ENCODE assay signal across 24 cellular contexts in the genomic region with DNA sequence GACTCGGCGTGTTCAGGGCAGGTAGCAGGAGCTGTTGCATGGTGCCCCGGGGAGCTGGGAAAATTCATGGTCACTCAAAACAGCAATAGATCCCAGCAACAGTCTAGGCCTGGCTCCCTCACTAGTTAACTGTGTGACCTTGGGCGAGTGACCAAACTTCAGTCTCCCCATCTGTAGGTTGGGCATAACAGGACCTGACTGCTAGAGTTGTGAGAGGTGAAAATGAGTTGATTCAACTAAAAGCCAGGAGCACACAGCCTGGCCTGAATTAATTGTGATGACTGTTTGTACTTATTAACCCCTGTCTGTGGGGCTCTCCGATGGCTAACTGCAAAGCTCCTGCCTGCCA.
A peak's percentile ranks its signal among the peaks of the same experiment; 100 is the strongest.
DNase-seq lines count a peak whose midpoint lies in the region; FAIRE-seq and TF ChIP-seq lines count a peak whose summit lies in the region.
"Had no signal": no experiment of that assay in that cellular context is flagged by ENCODE, and none has a peak within 500 bp of the region (broad histone marks: within the 10 kb centered on the region; RNA-seq: fewer than 3 reads in every experiment).

No MANE protein-coding gene starts in this region.

- H3K27ac ChIP-seq in Peyer's patch: peak overlapping the region in 3 of 4 donors; percentile 49 to 86 (median 67)
- H3K27ac ChIP-seq in mesenchymal stem cell (ENCODE audit: low read length, poor library complexity, severe bottlenecking): no peak overlapping the region
- peak overlapping the region; percentile 73 to 81 for H3K27ac ChIP-seq in small intestine (ENCODE audit: low read depth in 1 of 2, low read length in 1 of 2)
- H3K27ac ChIP-seq: 22Rv1, KMS-11, SK-N-MC had no signal

- 88% methylated on average over 5 of the region's 5 CpGs for WGBS in mesenchymal stem cell
- WGBS in small intestine, 3 donors: 23 to 69% (median 33%) methylated on average over 5 of the region's 5 CpGs

- TF ChIP-seq CTCF in Peyer's patch (IDR thresholded peaks at IDR 0.05): no peak

- no peak overlapping the region for H2BK12ac ChIP-seq in mesenchymal stem cell (ENCODE audit: low read length in 2 of 2)

- no peak for FAIRE-seq in small intestine (lab: Jason Lieb, UNC)

- peaks cover 46% of the 10 kb centered on the region for H3K79me1 ChIP-seq in mesenchymal stem cell (replicated peaks; ENCODE audit: low read length, poor library complexity, severe bottlenecking)

- no peak overlapping the region for H3K4me3 ChIP-seq in Peyer's patch
- no peak overlapping the region for H3K4me3 ChIP-seq in mesenchymal stem cell (ENCODE audit: insufficient read depth in 1 of 2, low read depth in 1 of 2, low read length in 2 of 2)
- H3K4me3 ChIP-seq in small intestine (ENCODE audit: low read depth in 1 of 2, low read length in 2 of 2): no peak overlapping the region
- H3K4me3 ChIP-seq: HAP-1, PC-9, SK-N-MC had no signal

- no peak overlapping the region for H2BK5ac ChIP-seq in mesenchymal stem cell (ENCODE audit: low read depth, low read length, poor library complexity, severe bottlenecking)

- no peak overlapping the region for H3K4me2 ChIP-seq in mesenchymal stem cell (ENCODE audit: low read length, poor library complexity, severe bottlenecking)
- H3K4me2 ChIP-seq: KMS-11, PC-9 had no signal

- no peak overlapping the region for H4K8ac ChIP-seq in mesenchymal stem cell (ENCODE audit: low read length)

- H3K36me3 ChIP-seq in Peyer's patch: no peaks in the 10 kb centered on the region
- peaks cover 0 to 30% of the 10 kb centered on the region in 2 experiments for H3K36me3 ChIP-seq in mesenchymal stem cell (ENCODE audit: control insufficient read depth in 1 of 2, insufficient read depth in 2 of 2, low read depth in 1 of 2, low read length in 2 of 2)
- no peaks in the 10 kb centered on the region for H3K36me3 ChIP-seq in small intestine (ENCODE audit: control insufficient read depth in 2 of 2, insufficient read depth in 2 of 2, low read length in 2 of 2)
- H3K36me3 ChIP-seq: BE2C, HAP-1 had no signal

- no peak overlapping the region for H2BK15ac ChIP-seq in mesenchymal stem cell (ENCODE audit: low read depth, poor library complexity, severe bottlenecking)

- H3K4me1 ChIP-seq in Peyer's patch (peaks cover 0 to 67% (median 1%) of the 10 kb centered on the region in 4 donors), mesenchymal stem cell (ENCODE audit: control insufficient read depth, insufficient read depth, low read depth, low read length) (peaks cover 49% of the 10 kb centered on the region), small intestine (ENCODE audit: control insufficient read depth in 2 of 2, insufficient read depth in 1 of 2, low read depth in 1 of 2, low read length in 1 of 2) (peaks cover 6 to 14% of the 10 kb centered on the region in 2 donors)
- H3K4me1 ChIP-seq: HAP-1 had no signal

- H3K18ac ChIP-seq in mesenchymal stem cell (ENCODE audit: low read depth in 1 of 2, low read length in 2 of 2): no peak overlapping the region

- H3K9me3 ChIP-seq in Peyer's patch (no peaks in the 10 kb centered on the region), mesenchymal stem cell (ENCODE audit: control insufficient read depth, low read length) (no peaks in the 10 kb centered on the region), small intestine (ENCODE audit: control insufficient read depth, low read depth) (no peaks in the 10 kb centered on the region)
- H3K9me3 ChIP-seq: BE2C, HAP-1 had no signal

- H3K23ac ChIP-seq in mesenchymal stem cell (ENCODE audit: low read length in 2 of 2): no peak overlapping the region

- no peak overlapping the region for H4K91ac ChIP-seq in mesenchymal stem cell (ENCODE audit: low read length)

- no peak overlapping the region for H3K14ac ChIP-seq in mesenchymal stem cell (ENCODE audit: low read length in 2 of 2)

- peak overlapping the region; percentile 29 for H2AFZ ChIP-seq in mesenchymal stem cell (ENCODE audit: low read depth, low read length)
- H2AFZ ChIP-seq: PC-9 had no signal

- no peak overlapping the region for H2BK120ac ChIP-seq in mesenchymal stem cell (ENCODE audit: low read depth, low read length)

- no peaks in the 10 kb centered on the region for H3K27me3 ChIP-seq in Peyer's patch
- H3K27me3 ChIP-seq in mesenchymal stem cell (ENCODE audit: control insufficient read depth in 1 of 2, insufficient read depth in 1 of 2, low read length in 2 of 2): no peaks in the 10 kb centered on the region
- no peaks in the 10 kb centered on the region for H3K27me3 ChIP-seq in small intestine (ENCODE audit: control insufficient read depth in 2 of 2, insufficient read depth in 2 of 2, low read length in 2 of 2)
- H3K27me3 ChIP-seq: BE2C had no signal

- peak in 1 of 2 donors; percentile 30 for TF ChIP-seq POLR2A in Peyer's patch (IDR thresholded peaks at IDR 0.05)

- no peak overlapping the region for H3K4ac ChIP-seq in mesenchymal stem cell (ENCODE audit: low read depth in 1 of 2, low read length in 2 of 2)

- H3K9ac ChIP-seq in mesenchymal stem cell (ENCODE audit: low read length): no peak overlapping the region
- H3K9ac ChIP-seq: KMS-11 had no signal

- no peak overlapping the region for H2AK5ac ChIP-seq in mesenchymal stem cell (ENCODE audit: low read length, severe bottlenecking)

- peak; percentile 43 for DNase-seq in NCI-H146 (lab: John Stamatoyannopoulos, UW)
- no peak for DNase-seq in NCI-H146 treated with DMSO at 0.1 percent for 48 hours (lab: John Stamatoyannopoulos, UW; ENCODE audit: unreplicated experiment)
- no peak for DNase-seq in Peyer's patch
- DNase-seq in mesenchymal stem cell: no peak
- no peak for DNase-seq in small intestine
- DNase-seq in stimulated activated naive CD4-positive, alpha-beta T cell (lab: John Stamatoyannopoulos, UW): no peak
- DNase-seq in activated CD4-positive, alpha-beta T cell treated with anti-CD3 and anti-CD28 coated beads for 1 hour: no peak
- DNase-seq in DMS153 treated with DMSO at 0.1 percent for 48 hours (lab: John Stamatoyannopoulos, UW; ENCODE audit: unreplicated experiment): no peak
- DNase-seq: ACHN; CD8-positive, alpha-beta memory T cell; DND-41; GOT3; NCI-H1092; NCI-H1417 treated with DMSO at 0.1 percent for 48 hours; NCI-H187 treated with DMSO at 0.1 percent for 48 hours; NCI-H524; NCI-H774; PC-9; SIG-M5 had no signal
